18 cellular contexts compared by ENCODE assay signal in the genomic region with DNA sequence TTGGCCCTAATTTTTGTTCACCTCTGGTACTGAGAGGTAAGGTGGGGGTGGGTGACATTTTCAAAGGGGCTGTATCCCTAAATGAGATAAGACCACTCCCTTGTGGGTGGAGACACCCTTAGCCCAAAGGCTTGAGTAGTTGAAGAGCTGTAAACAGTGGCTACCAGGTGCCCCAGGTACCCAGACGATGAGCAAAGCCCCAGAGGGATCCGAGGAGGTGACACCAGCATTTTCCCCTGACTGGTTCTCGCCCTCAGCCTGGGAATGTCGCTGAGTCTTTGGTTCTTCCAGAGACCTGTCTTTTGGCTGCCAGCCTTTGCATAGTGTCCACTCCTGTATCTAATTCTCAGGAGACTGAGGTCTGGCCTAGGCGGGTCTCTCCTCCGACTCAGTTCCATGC. TPM values are rescaled to one million over a fixed set of nuclear protein-coding genes. Genes with fewer than 3 reads are reported as not detected.
DNase-seq lines count a peak whose midpoint lies in the region; ATAC-seq, FAIRE-seq and TF ChIP-seq lines count a peak whose summit lies in the region.
"Had no signal": no experiment of that assay in that cellular context is flagged by ENCODE, and none has a peak within 500 bp of the region (broad histone marks: within the 10 kb centered on the region; RNA-seq: fewer than 3 reads in every experiment).

No MANE protein-coding gene starts in this region.

- no peak for TF ChIP-seq EP300 in neural cell (conservative IDR thresholded peaks at IDR 0.05; ENCODE audit: poor library complexity, severe bottlenecking)

- H3K27ac ChIP-seq in astrocyte (ENCODE audit: low read depth, low read length) (no peak overlapping the region), neural cell (ENCODE audit: low read length) (no peak overlapping the region)

- no peaks in the 10 kb centered on the region for H3K36me3 ChIP-seq in astrocyte (ENCODE audit: insufficient read depth, low read length)
- H3K36me3 ChIP-seq in neural cell (ENCODE audit: insufficient read depth, low read length) = no peaks in the 10 kb centered on the region

- no peaks in the 10 kb centered on the region for H3K9me2 ChIP-seq in neural cell (ENCODE audit: insufficient read depth, low read length)

- H2AFZ ChIP-seq in astrocyte (ENCODE audit: low read depth, low read length) (peak overlapping the region; percentile 19), neural cell (ENCODE audit: low read depth, low read length) (peak overlapping the region; percentile 43)

- H3K36me3 Mint-ChIP-seq in activated CD4-positive, alpha-beta T cell treated with anti-CD3 and anti-CD28 coated beads, Interleukin-2, amount 10 ng/mL, durations not matched to agents 7 days and 5 days (ENCODE audit: low read depth) = peaks cover 43% of the 10 kb centered on the region
- H3K36me3 Mint-ChIP-seq in astrocyte (ENCODE audit: low read depth, unreplicated experiment) = no peaks in the 10 kb centered on the region
- H3K36me3 Mint-ChIP-seq: CD4-positive, CD25-positive, alpha-beta regulatory T cell had no signal

- H3K27ac Mint-ChIP-seq in activated CD4-positive, alpha-beta T cell treated with anti-CD3 and anti-CD28 coated beads, Interleukin-2, amount 10 ng/mL, durations not matched to agents 7 days and 5 days = peak overlapping the region; percentile 91
- H3K27ac Mint-ChIP-seq in astrocyte (ENCODE audit: unreplicated experiment) = no peak overlapping the region

- POLR2A ChIA-PET in activated CD4-positive, alpha-beta T cell treated with anti-CD3 and anti-CD28 coated beads, Interleukin-2, amount 10 ng/mL, durations not matched to agents 7 days and 5 days (lab: Charles Lee) = no interaction called here

- H4K20me1 ChIP-seq in astrocyte (ENCODE audit: insufficient read depth, low read length) = no peaks in the 10 kb centered on the region
- H4K20me1 ChIP-seq in neural cell (ENCODE audit: insufficient read depth) = no peaks in the 10 kb centered on the region

- no peak overlapping the region for H3K4me2 ChIP-seq in astrocyte (ENCODE audit: low read length)
- no peak overlapping the region for H3K4me2 ChIP-seq in neural cell (ENCODE audit: low read length)

- H3K4me1 Mint-ChIP-seq in activated CD4-positive, alpha-beta T cell treated with anti-CD3 and anti-CD28 coated beads, Interleukin-2, amount 10 ng/mL, durations not matched to agents 7 days and 5 days = peaks cover 37% of the 10 kb centered on the region
- H3K4me1 Mint-ChIP-seq in astrocyte (ENCODE audit: low read depth, unreplicated experiment) = peaks cover 3% of the 10 kb centered on the region

- no peaks in the 10 kb centered on the region for H3K9me3 Mint-ChIP-seq in activated CD4-positive, alpha-beta T cell treated with anti-CD3 and anti-CD28 coated beads, Interleukin-2, amount 10 ng/mL, durations not matched to agents 7 days and 5 days
- no peaks in the 10 kb centered on the region for H3K9me3 Mint-ChIP-seq in astrocyte (ENCODE audit: unreplicated experiment)
- H3K9me3 Mint-ChIP-seq: CD4-positive, CD25-positive, alpha-beta regulatory T cell had no signal

- no peaks in the 10 kb centered on the region for H3K27me3 ChIP-seq in astrocyte (ENCODE audit: insufficient read depth, low read length)
- no peaks in the 10 kb centered on the region for H3K27me3 ChIP-seq in neural cell (ENCODE audit: insufficient read depth, low read depth, low read length)

- peak overlapping the region; percentile 21 for H3K4me3 ChIP-seq in Jurkat, Clone E6-1 (ENCODE audit: low read length)
- H3K4me3 ChIP-seq in astrocyte (ENCODE audit: insufficient read depth, low read depth, low read length) = no peak overlapping the region
- no peak overlapping the region for H3K4me3 ChIP-seq in neural cell (ENCODE audit: low read length)
- H3K4me3 ChIP-seq: HAP-1 had no signal

- H3F3A ChIP-seq in neural cell (ENCODE audit: insufficient read depth, low read length, poor library complexity, severe bottlenecking) = no peaks in the 10 kb centered on the region

- H3K9me3 ChIP-seq in astrocyte (ENCODE audit: insufficient read depth, low read depth, low read length) (no peaks in the 10 kb centered on the region), neural cell (ENCODE audit: low read length) (no peaks in the 10 kb centered on the region)
- H3K9me3 ChIP-seq: HAP-1 had no signal

- TF ChIP-seq CTCF in astrocyte (IDR thresholded peaks at IDR 0.05; ENCODE audit: insufficient read depth, low read depth, low read length) = no peak
- TF ChIP-seq CTCF in neural cell (IDR thresholded peaks at IDR 0.05; ENCODE audit: poor library complexity, severe bottlenecking) = no peak

- CTCF ChIA-PET in activated CD4-positive, alpha-beta T cell treated with anti-CD3 and anti-CD28 coated beads, Interleukin-2, amount 10 ng/mL, durations not matched to agents 7 days and 5 days (lab: Charles Lee) = interaction anchor here (1.4 to 2.4 kb wide), 3 partner anchors 71 to 276 kb away, joined by 3 to 7 read pairs (median 6); no protein-coding TSS in a partner anchor

- FAIRE-seq in astrocyte (lab: Jason Lieb, UNC) = no peak

- no peaks in the 10 kb centered on the region for H3K27me3 Mint-ChIP-seq in activated CD4-positive, alpha-beta T cell treated with anti-CD3 and anti-CD28 coated beads, Interleukin-2, amount 10 ng/mL, durations not matched to agents 7 days and 5 days
- peaks cover 10% of the 10 kb centered on the region for H3K27me3 Mint-ChIP-seq in astrocyte (ENCODE audit: low read depth, unreplicated experiment)
- H3K27me3 Mint-ChIP-seq: CD4-positive, CD25-positive, alpha-beta regulatory T cell had no signal

- no peak for ATAC-seq in HG02885 (IDR thresholded peaks at IDR 0.05; ENCODE audit: poor library complexity, unreplicated experiment)

- no peak overlapping the region for H3K9ac ChIP-seq in astrocyte (ENCODE audit: low read length)
- H3K9ac ChIP-seq in neural cell (ENCODE audit: low read length) = no peak overlapping the region

- peaks cover 30% of the 10 kb centered on the region for H3K4me1 ChIP-seq in astrocyte (ENCODE audit: insufficient read depth, low read length)
- H3K4me1 ChIP-seq: HAP-1 had no signal

- H3K4me3 Mint-ChIP-seq in activated CD4-positive, alpha-beta T cell treated with anti-CD3 and anti-CD28 coated beads, Interleukin-2, amount 10 ng/mL, durations not matched to agents 7 days and 5 days = no peak overlapping the region
- H3K4me3 Mint-ChIP-seq in astrocyte (ENCODE audit: unreplicated experiment) = no peak overlapping the region
- H3K4me3 Mint-ChIP-seq: CD4-positive, CD25-positive, alpha-beta regulatory T cell had no signal

- H3K79me2 ChIP-seq in astrocyte (ENCODE audit: insufficient read depth, low read length) = no peaks in the 10 kb centered on the region
- H3K79me2 ChIP-seq in neural cell (replicated peaks; ENCODE audit: insufficient read depth, low read length) = no peaks in the 10 kb centered on the region

- no peak for TF ChIP-seq RAD21 in neural cell (conservative IDR thresholded peaks at IDR 0.05)

- DNase-seq in activated CD4-positive, alpha-beta T cell treated with anti-CD3 and anti-CD28 coated beads, Interleukin-2, amount 10 ng/mL, durations not matched to agents 7 days and 5 days = no peak
- DNase-seq in activated CD4-positive, alpha-beta T cell treated with anti-CD3 and anti-CD28 coated beads, Interleukin-2, amount 50 U/mL, for 48 hours = no peak
- DNase-seq in Jurkat, Clone E6-1 (ENCODE audit: low read depth, low spot score) = no peak
- DNase-seq in astrocyte (ENCODE audit: low read depth) (no peak), NCI-H1417 (lab: John Stamatoyannopoulos, UW) (no peak), germinal center (ENCODE audit: low spot score) (no peak)
- DNase-seq: Calu3, IMR-90, MV-4-11, NCI-H146, NCI-H2107, NCI-H446, NCI-H774, Right ventricle myocardium superior had no signal

TF ChIP-seq in neural cell, 6 proteins besides CTCF, POLR2A, EP300 and RAD21:
- TF ChIP-seq EZH2 (IDR thresholded peaks at IDR 0.05; ENCODE audit: borderline replicate concordance, insufficient read depth, low read length, poor library complexity, severe bottlenecking) (no peak), POLR2AphosphoS5 (IDR thresholded peaks at IDR 0.05) (no peak), MXI1 (conservative IDR thresholded peaks at IDR 0.05; ENCODE audit: poor library complexity, severe bottlenecking) (no peak), SMC3 (conservative IDR thresholded peaks at IDR 0.05; ENCODE audit: poor library complexity) (no peak), TAF1 (IDR thresholded peaks at IDR 0.05; ENCODE audit: low read depth) (no peak)
- TF ChIP-seq, protein P1, sequence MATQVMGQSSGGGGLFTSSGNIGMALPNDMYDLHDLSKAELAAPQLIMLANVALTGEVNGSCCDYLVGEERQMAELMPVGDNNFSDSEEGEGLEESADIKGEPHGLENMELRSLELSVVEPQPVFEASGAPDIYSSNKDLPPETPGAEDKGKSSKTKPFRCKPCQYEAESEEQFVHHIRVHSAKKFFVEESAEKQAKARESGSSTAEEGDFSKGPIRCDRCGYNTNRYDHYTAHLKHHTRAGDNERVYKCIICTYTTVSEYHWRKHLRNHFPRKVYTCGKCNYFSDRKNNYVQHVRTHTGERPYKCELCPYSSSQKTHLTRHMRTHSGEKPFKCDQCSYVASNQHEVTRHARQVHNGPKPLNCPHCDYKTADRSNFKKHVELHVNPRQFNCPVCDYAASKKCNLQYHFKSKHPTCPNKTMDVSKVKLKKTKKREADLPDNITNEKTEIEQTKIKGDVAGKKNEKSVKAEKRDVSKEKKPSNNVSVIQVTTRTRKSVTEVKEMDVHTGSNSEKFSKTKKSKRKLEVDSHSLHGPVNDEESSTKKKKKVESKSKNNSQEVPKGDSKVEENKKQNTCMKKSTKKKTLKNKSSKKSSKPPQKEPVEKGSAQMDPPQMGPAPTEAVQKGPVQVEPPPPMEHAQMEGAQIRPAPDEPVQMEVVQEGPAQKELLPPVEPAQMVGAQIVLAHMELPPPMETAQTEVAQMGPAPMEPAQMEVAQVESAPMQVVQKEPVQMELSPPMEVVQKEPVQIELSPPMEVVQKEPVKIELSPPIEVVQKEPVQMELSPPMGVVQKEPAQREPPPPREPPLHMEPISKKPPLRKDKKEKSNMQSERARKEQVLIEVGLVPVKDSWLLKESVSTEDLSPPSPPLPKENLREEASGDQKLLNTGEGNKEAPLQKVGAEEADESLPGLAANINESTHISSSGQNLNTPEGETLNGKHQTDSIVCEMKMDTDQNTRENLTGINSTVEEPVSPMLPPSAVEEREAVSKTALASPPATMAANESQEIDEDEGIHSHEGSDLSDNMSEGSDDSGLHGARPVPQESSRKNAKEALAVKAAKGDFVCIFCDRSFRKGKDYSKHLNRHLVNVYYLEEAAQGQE (IDR thresholded peaks at IDR 0.05; ENCODE audit: borderline replicate concordance) = no peak

RNA-seq across cellular contexts. Expression of a gene that starts 36.5 kb away (rescaled TPM):
- total RNA-seq in activated CD4-positive, alpha-beta T cell treated with anti-CD3 and anti-CD28 coated beads, Interleukin-2, amount 10 ng/mL, durations not matched to agents 7 days and 5 days = 100 to 1,000 TPM; 496 to 540 TPM
- 564 TPM for polyA plus RNA-seq in Jurkat, Clone E6-1 (2012; ENCODE audit: insufficient read depth, insufficient read length)
- total RNA-seq in astrocyte = 6.8 and 11.9 TPM in 2 replicates
- polyA plus RNA-seq in neural cell = 0.57 and 4.2 TPM in 2 replicates
- polyA minus RNA-seq in neural cell = 1.2 and 3.5 TPM in 2 replicates

Comparison
In these comparisons a context has a peak if more than half of its experiments do, and no peak if none do; other contexts are left out.
1. RNA of a gene that starts 36.5 kb away (total RNA-seq): 496 to 540 TPM in activated CD4-positive, alpha-beta T cell treated with anti-CD3 and anti-CD28 coated beads, Interleukin-2, amount 10 ng/mL, durations not matched to agents 7 days and 5 days; 6.8 to 11.9 TPM in astrocyte; every median in the first group is over 10 times any median in the second.